17 cellular contexts compared by ENCODE assay signal in the genomic region with DNA sequence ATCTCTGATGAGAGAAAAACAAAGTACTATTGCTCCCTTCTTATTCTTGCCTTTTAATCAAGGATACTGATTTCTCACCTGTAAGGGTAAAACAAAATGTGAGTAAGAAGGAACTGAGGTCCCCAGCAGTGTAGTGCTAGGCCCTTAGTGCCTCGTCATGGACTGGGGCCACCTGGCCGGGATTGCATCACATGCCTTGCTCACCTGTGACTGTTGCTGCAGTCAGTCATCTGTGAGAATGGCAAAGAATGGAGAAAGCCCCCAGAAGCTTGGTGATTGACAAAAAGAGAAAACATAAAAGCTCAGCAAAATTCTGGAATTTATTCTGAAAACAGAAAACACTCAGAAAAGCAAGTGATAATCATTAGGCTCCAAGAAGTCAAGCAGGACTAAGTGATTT.
DNase-seq lines count a peak whose midpoint lies in the region; ATAC-seq, FAIRE-seq and TF ChIP-seq lines count a peak whose summit lies in the region.
"Had no signal": no experiment of that assay in that cellular context is flagged by ENCODE, and none has a peak within 500 bp of the region (broad histone marks: within the 10 kb centered on the region; RNA-seq: fewer than 3 reads in every experiment).

No MANE protein-coding gene starts in this region.

- no TSS peak for BruUV-seq in GM12878 (replicated peaks; lab: Mats Ljungman, UMichigan)

- peak overlapping the region; percentile 87 for H3K27ac Mint-ChIP-seq in GM23338
- H3K27ac Mint-ChIP-seq: CD14-positive monocyte had no signal

- no peaks in the 10 kb centered on the region for H3K27me3 ChIP-seq in GM23338 (ENCODE audit: insufficient read depth)
- no peaks in the 10 kb centered on the region for H3K27me3 ChIP-seq in GM12878 (replicated peaks in 1 of 2; ENCODE audit: control insufficient read depth in 2 of 2, insufficient read depth in 2 of 2, low read length in 1 of 2)
- H3K27me3 ChIP-seq in smooth muscle cell (ENCODE audit: low read depth): no peaks in the 10 kb centered on the region
- H3K27me3 ChIP-seq: SJCRH30 had no signal

- peak; percentile 45 for DNase-seq in GM23338 (ENCODE audit: low spot score)
- DNase-seq in GM12878 (ENCODE audit: low read depth, low spot score): no peak
- DNase-seq in kidney tubule cell (ENCODE audit: low spot score): peak; percentile 61
- no peak for DNase-seq in smooth muscle cell (lab: John Stamatoyannopoulos, UW; ENCODE audit: unreplicated experiment)
- DNase-seq in NCI-H2171 (lab: John Stamatoyannopoulos, UW): no peak
- DNase-seq: COR-L47; DMS79; KBM-7; NCI-H1092; NCI-H69; NK-92 treated with Interleukin-12 subunit alpha and Interleukin-12 subunit beta, amount 100 ng/mL, for 24 hours; OCI-M1; SJCRH30 had no signal

- TF ChIP-seq RAD21 in GM12878 (IDR thresholded peaks at IDR 0.05; ENCODE audit: insufficient read depth, low read depth, low read length): no peak

- H3F3A ChIP-seq in GM23338 (replicated peaks; ENCODE audit: low read depth): no peaks in the 10 kb centered on the region
- H3F3A ChIP-seq in smooth muscle cell (ENCODE audit: low read depth): peaks cover 7% of the 10 kb centered on the region

- no peaks in the 10 kb centered on the region for H3K9me3 ChIP-seq in GM12878 (replicated peaks; ENCODE audit: control insufficient read depth, insufficient read depth, low read length)
- no peaks in the 10 kb centered on the region for H3K9me3 ChIP-seq in smooth muscle cell (replicated peaks; ENCODE audit: low read depth)
- H3K9me3 ChIP-seq: SJCRH30 had no signal

- H3K4me3 Mint-ChIP-seq in GM23338: no peak overlapping the region
- H3K4me3 Mint-ChIP-seq: CD14-positive monocyte had no signal

- TF ChIP-seq CTCF in GM23338 (conservative IDR thresholded peaks at IDR 0.05; ENCODE audit: low read depth in 2 of 2) (no peak), GM12878 (IDR thresholded peaks at IDR 0.05 in 2 of 3, conservative IDR thresholded peaks at IDR 0.05 in 1 of 3; ENCODE audit: control insufficient read depth in 2 of 3, extremely low read depth in 1 of 3, insufficient read depth in 1 of 3, low read depth in 3 of 3, low read length in 3 of 3) (no peak), smooth muscle cell (IDR thresholded peaks at IDR 0.05; ENCODE audit: borderline replicate concordance, insufficient read depth, poor library complexity, severe bottlenecking) (no peak)

- H3K36me3 ChIP-seq in GM23338 (ENCODE audit: insufficient read depth) (no peaks in the 10 kb centered on the region; the same call in 1 of the 2 replicates), GM12878 (ENCODE audit: control insufficient read depth in 2 of 2, insufficient read depth in 2 of 2, low read length in 1 of 2) (no peaks in the 10 kb centered on the region), smooth muscle cell (ENCODE audit: low read depth) (no peaks in the 10 kb centered on the region)

- WGBS in GM12878 (ENCODE audit: insufficient coverage, insufficient replicate concordance, low lambda C conversion rate, missing lambda C conversion rate): 38% methylated on average over 2 of the region's 2 CpGs
- WGBS in smooth muscle cell (ENCODE audit: low lambda C conversion rate): 42% methylated on average over 2 of the region's 2 CpGs

- no peaks in the 10 kb centered on the region for H4K20me1 ChIP-seq in GM23338 (replicated peaks; ENCODE audit: insufficient read depth)
- no peaks in the 10 kb centered on the region for H4K20me1 ChIP-seq in GM12878 (ENCODE audit: control insufficient read depth, insufficient read depth)
- H4K20me1 ChIP-seq in smooth muscle cell (ENCODE audit: low read depth): peaks cover 94% of the 10 kb centered on the region

- H2AFZ ChIP-seq in GM23338 (no peak overlapping the region), GM12878 (ENCODE audit: control insufficient read depth, low read depth, low read length) (no peak overlapping the region), smooth muscle cell (ENCODE audit: low read depth) (no peak overlapping the region)

- SMC1A ChIA-PET in GM12878 (lab: Charles Lee; ENCODE audit: uncharacterized antibody, unreplicated experiment): interaction anchor here (0.8 kb wide), 1 partner anchor 9 kb away, joined by 3 read pairs; no protein-coding TSS in a partner anchor

- in situ Hi-C loops in GM12878 (cut with MboI): no loop called here

- H3K9me3 Mint-ChIP-seq in GM23338: no peaks in the 10 kb centered on the region
- H3K9me3 Mint-ChIP-seq: CD14-positive monocyte had no signal

- RAD21 ChIA-PET in GM12878 (lab: Charles Lee; ENCODE audit: unreplicated experiment): no interaction called here

- TF ChIP-seq EP300 in GM12878 (IDR thresholded peaks at IDR 0.05; ENCODE audit: borderline replicate concordance in 1 of 2, control insufficient read depth in 1 of 2, low read depth in 2 of 2, low read length in 2 of 2): no peak

- H3K4me3 ChIP-seq in GM23338 (no peak overlapping the region), GM12878 (no peak overlapping the region), smooth muscle cell (no peak overlapping the region)
- H3K4me3 ChIP-seq: SJCRH30 had no signal

- H3K36me3 Mint-ChIP-seq in GM23338 (ENCODE audit: low read depth): peaks cover 7% of the 10 kb centered on the region; the same call in 2 of the 3 replicates
- H3K36me3 Mint-ChIP-seq: CD14-positive monocyte had no signal

- H3K4me2 ChIP-seq in GM23338: no peak overlapping the region
- H3K4me2 ChIP-seq in GM12878 (ENCODE audit: control insufficient read depth, insufficient read depth): no peak overlapping the region
- H3K4me2 ChIP-seq in smooth muscle cell: no peak overlapping the region

- intact Hi-C loops in GM12878 (cut with micrococcal nuclease; ENCODE audit: unreplicated experiment): loop anchor here (5.0 kb wide), 1 partner anchor 63 kb away; a partner anchor contains a TSS

- H3K4me1 Mint-ChIP-seq in GM23338: peaks cover 46% of the 10 kb centered on the region

- FAIRE-seq in GM12878 (lab: Jason Lieb, UNC): peak; percentile 23

- TF ChIP-seq POLR2A in GM12878 (IDR thresholded peaks at IDR 0.05; ENCODE audit: low read depth, low read length): no peak

- H3K9me2 ChIP-seq in GM23338 (ENCODE audit: insufficient read depth): no peaks in the 10 kb centered on the region

- POLR2A ChIA-PET in GM12878 (lab: Charles Lee): no interaction called here

- no peaks in the 10 kb centered on the region for H3K27me3 Mint-ChIP-seq in GM23338 (ENCODE audit: insufficient read depth, low read depth, poor library complexity)

- H3K79me2 ChIP-seq in GM23338 (replicated peaks; ENCODE audit: insufficient read depth) (peaks cover 97% of the 10 kb centered on the region), GM12878 (ENCODE audit: control insufficient read depth, insufficient read depth, low read length) (no peaks in the 10 kb centered on the region; the same call in 1 of the 2 replicates), smooth muscle cell (ENCODE audit: low read depth) (peaks cover 100% of the 10 kb centered on the region)

- CTCF ChIA-PET in GM12878 (lab: Yijun Ruan, JAX): no interaction called here

- peak; percentile 79 for ATAC-seq in GM23338
- no peak for ATAC-seq in GM12878
- ATAC-seq in HG03432 (IDR thresholded peaks at IDR 0.05; ENCODE audit: unreplicated experiment): no peak
- ATAC-seq in HG02678 (IDR thresholded peaks at IDR 0.05; ENCODE audit: unreplicated experiment): no peak

- H3K27ac ChIP-seq in GM23338 (ENCODE audit: low read depth): no peak overlapping the region; the same call in 1 of the 2 replicates
- H3K27ac ChIP-seq in GM12878 (ENCODE audit: control insufficient read depth, insufficient read depth): no peak overlapping the region
- H3K27ac ChIP-seq in smooth muscle cell (ENCODE audit: low read depth): peak overlapping the region; percentile 36
- H3K27ac ChIP-seq: RWPE1, SJCRH30 had no signal

- H3K9ac ChIP-seq in GM12878 (ENCODE audit: control insufficient read depth, insufficient read depth, low read length) (no peak overlapping the region), smooth muscle cell (ENCODE audit: low read depth) (no peak overlapping the region)

- H3K4me1 ChIP-seq in GM23338 (ENCODE audit: insufficient read depth) (peaks cover 35% of the 10 kb centered on the region), GM12878 (ENCODE audit: control insufficient read depth, insufficient read depth, low read length) (peaks cover 12% of the 10 kb centered on the region), smooth muscle cell (ENCODE audit: low read depth) (no peaks in the 10 kb centered on the region)

TF ChIP-seq in GM23338, 12 proteins besides CTCF, POLR2A, EP300 and RAD21:
- TF ChIP-seq JUNB (IDR thresholded peaks at IDR 0.05; ENCODE audit: unreplicated experiment) (no peak), CREB1 (CRISPR knock-in tag; IDR thresholded peaks at IDR 0.05; ENCODE audit: low read depth) (0 out of 2 replicates have a peak, but pooled peaks have one; percentile 22), POLR2AphosphoS5 (IDR thresholded peaks at IDR 0.05; ENCODE audit: low read depth) (no peak)

TF ChIP-seq in GM12878, 131 proteins besides CTCF, POLR2A, EP300 and RAD21 (continues in another document):
- TF ChIP-seq, protein P1, sequence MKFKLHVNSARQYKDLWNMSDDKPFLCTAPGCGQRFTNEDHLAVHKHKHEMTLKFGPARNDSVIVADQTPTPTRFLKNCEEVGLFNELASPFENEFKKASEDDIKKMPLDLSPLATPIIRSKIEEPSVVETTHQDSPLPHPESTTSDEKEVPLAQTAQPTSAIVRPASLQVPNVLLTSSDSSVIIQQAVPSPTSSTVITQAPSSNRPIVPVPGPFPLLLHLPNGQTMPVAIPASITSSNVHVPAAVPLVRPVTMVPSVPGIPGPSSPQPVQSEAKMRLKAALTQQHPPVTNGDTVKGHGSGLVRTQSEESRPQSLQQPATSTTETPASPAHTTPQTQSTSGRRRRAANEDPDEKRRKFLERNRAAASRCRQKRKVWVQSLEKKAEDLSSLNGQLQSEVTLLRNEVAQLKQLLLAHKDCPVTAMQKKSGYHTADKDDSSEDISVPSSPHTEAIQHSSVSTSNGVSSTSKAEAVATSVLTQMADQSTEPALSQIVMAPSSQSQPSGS (IDR thresholded peaks at IDR 0.05; ENCODE audit: low read length): no peak
- TF ChIP-seq RAD51 (IDR thresholded peaks at IDR 0.05): no peak
- no peak for TF ChIP-seq ZBED1 (IDR thresholded peaks at IDR 0.05; ENCODE audit: borderline replicate concordance)
- no peak for TF ChIP-seq YBX1 (IDR thresholded peaks at IDR 0.05)
- TF ChIP-seq POLR2AphosphoS2 (IDR thresholded peaks at IDR 0.05; ENCODE audit: low read depth, low read length): no peak
- TF ChIP-seq PAX5 (IDR thresholded peaks at IDR 0.05; ENCODE audit: borderline replicate concordance, low read depth, low read length): no peak
- TF ChIP-seq ZNF207 (IDR thresholded peaks at IDR 0.05; ENCODE audit: borderline replicate concordance): no peak
- TF ChIP-seq KDM1A (IDR thresholded peaks at IDR 0.05; ENCODE audit: borderline replicate concordance): no peak

Comparison
In these comparisons a context has a peak if more than half of its experiments do, and no peak if none do; other contexts are left out.
1. DNase-seq: peak in GM23338 (single experiment) and kidney tubule cell (single experiment); none in GM12878 (single experiment), smooth muscle cell (single experiment) and NCI-H2171 (single experiment).